Comparison of ENCODE assay signal across 19 cellular contexts in the genomic region with DNA sequence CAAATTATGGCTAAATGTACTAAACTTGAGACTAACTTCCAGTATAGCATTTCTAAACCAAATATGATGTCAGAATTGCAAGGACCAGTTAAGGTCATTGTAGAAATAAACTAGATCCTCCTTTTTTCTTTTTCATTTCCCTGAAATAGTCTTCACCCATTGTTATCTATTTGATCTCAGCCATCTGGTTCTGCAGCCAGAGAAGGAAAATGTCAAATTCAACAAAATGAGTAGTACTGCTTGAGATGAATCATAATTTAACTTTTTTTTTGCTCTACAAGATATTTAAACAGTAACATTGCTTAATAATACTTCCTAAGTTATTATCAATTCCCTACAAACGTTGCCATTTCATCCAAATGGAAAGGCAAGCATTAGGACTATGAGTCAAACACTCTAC.
DNase-seq lines count a peak whose midpoint lies in the region; ATAC-seq, FAIRE-seq and TF ChIP-seq lines count a peak whose summit lies in the region.
"Had no signal": no experiment of that assay in that cellular context is flagged by ENCODE, and none has a peak within 500 bp of the region (broad histone marks: within the 10 kb centered on the region; RNA-seq: fewer than 3 reads in every experiment).

No MANE protein-coding gene starts in this region.

- no peak for TF ChIP-seq EP300 in A549 (IDR thresholded peaks at IDR 0.05)

- TF ChIP-seq CTCF in A549 (IDR thresholded peaks at IDR 0.05) (no peak), fibroblast of the aortic adventitia (IDR thresholded peaks at IDR 0.05; ENCODE audit: insufficient read depth, low read length) (no peak), coronary artery (IDR thresholded peaks at IDR 0.05) (no peak)

- no peak for FAIRE-seq in A549 (lab: Jason Lieb, UNC)
- FAIRE-seq: A204.1, GM12891, GM18507 had no signal

- ATAC-seq in A549: no peak
- ATAC-seq in SK-N-SH treated with all-trans-retinoic acid at 6 μM for 48 hours: peak; percentile 51

- H3K4me1 ChIP-seq in A549: peaks cover 6% of the 10 kb centered on the region; the same call in 1 of the 3 replicates

- H3K4me2 ChIP-seq in A549: no peak overlapping the region

- H3K27ac ChIP-seq in A549: no peak overlapping the region
- H3K27ac ChIP-seq in coronary artery: no peak overlapping the region
- H3K27ac ChIP-seq: 22Rv1 had no signal

- WGBS in A549 (ENCODE audit: missing lambda C conversion rate): 0% methylated on average over 1 of the region's 1 CpG

- POLR2A ChIA-PET in A549 (lab: Yijun Ruan, JAX): no interaction called here

- no peak for TF ChIP-seq RAD21 in A549 (conservative IDR thresholded peaks at IDR 0.05 in 1 of 2, IDR thresholded peaks at IDR 0.05 in 1 of 2)

- CTCF ChIA-PET in A549 (lab: Yijun Ruan, JAX): interaction anchor here (1.4 to 1.5 kb wide), 2 partner anchors 11 to 146 kb away, joined by 3 to 4 read pairs; no protein-coding TSS in a partner anchor

- H3K4me3 ChIP-seq in A549 (no peak overlapping the region), fibroblast of the aortic adventitia (ENCODE audit: low read depth, low read length) (no peak overlapping the region), coronary artery (no peak overlapping the region)

- no peak for TF ChIP-seq POLR2A in A549 (IDR thresholded peaks at IDR 0.05; ENCODE audit: low read length)

- no peaks in the 10 kb centered on the region for H3K9me3 ChIP-seq in A549

- DNase-seq in A549 (ENCODE audit: low read depth in 1 of 2, low spot score in 1 of 2) (no peak), fibroblast of the aortic adventitia (ENCODE audit: low read depth) (peak; percentile 16), AG08396 (ENCODE audit: low spot score) (no peak), coronary artery (ENCODE audit: low spot score) (no peak)
- no peak for DNase-seq in activated T-cell treated with anti-CD3 and anti-CD28 coated beads, Interleukin-2, amount 50 U/mL, for 48 hours
- DNase-seq: C1 segment of cervical spinal cord; Calu3; CD4-positive, alpha-beta memory T cell; COR-L47; DMS79 treated with DMSO at 0.1 percent for 48 hours; GF-D8; GOT3; H7; HCEC 1CT had no signal

TF ChIP-seq in A549, 52 proteins besides CTCF, POLR2A, EP300 and RAD21:
- TF ChIP-seq JUNB (IDR thresholded peaks at IDR 0.05): peak; percentile 28; the same call in 1 of the 2 replicates
- TF ChIP-seq EHF (CRISPR knock-in tag; IDR thresholded peaks at IDR 0.05): no peak

TF ChIP-seq in SK-N-SH treated with all-trans-retinoic acid at 6 μM for 48 hours, 23 proteins besides CTCF, POLR2A, EP300 and RAD21:
- TF ChIP-seq TOX (CRISPR knock-in tag; IDR thresholded peaks at IDR 0.05; ENCODE audit: borderline replicate concordance) (no peak), TCF4 (CRISPR knock-in tag; IDR thresholded peaks at IDR 0.05; ENCODE audit: borderline replicate concordance) (peak; percentile 59), CREB5 (CRISPR knock-in tag; IDR thresholded peaks at IDR 0.05; ENCODE audit: low read depth) (no peak), ISL1 (CRISPR knock-in tag; IDR thresholded peaks at IDR 0.05) (peak; percentile 71), ZNF70 (CRISPR knock-in tag; IDR thresholded peaks at IDR 0.05) (peak; percentile 81), RARB (CRISPR knock-in tag; IDR thresholded peaks at IDR 0.05) (no peak), GLIS3 (CRISPR knock-in tag; IDR thresholded peaks at IDR 0.05) (no peak)
- TF ChIP-seq, protein P1, sequence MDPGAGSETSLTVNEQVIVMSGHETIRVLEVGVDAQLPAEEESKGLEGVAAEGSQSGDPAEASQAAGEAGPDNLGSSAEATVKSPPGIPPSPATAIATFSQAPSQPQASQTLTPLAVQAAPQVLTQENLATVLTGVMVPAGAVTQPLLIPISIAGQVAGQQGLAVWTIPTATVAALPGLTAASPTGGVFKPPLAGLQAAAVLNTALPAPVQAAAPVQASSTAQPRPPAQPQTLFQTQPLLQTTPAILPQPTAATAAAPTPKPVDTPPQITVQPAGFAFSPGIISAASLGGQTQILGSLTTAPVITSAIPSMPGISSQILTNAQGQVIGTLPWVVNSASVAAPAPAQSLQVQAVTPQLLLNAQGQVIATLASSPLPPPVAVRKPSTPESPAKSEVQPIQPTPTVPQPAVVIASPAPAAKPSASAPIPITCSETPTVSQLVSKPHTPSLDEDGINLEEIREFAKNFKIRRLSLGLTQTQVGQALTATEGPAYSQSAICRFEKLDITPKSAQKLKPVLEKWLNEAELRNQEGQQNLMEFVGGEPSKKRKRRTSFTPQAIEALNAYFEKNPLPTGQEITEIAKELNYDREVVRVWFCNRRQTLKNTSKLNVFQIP (CRISPR knock-in tag; IDR thresholded peaks at IDR 0.05; ENCODE audit: borderline replicate concordance, low read depth): no peak
TF ChIP-seq in SK-N-SH treated with all-trans-retinoic acid at 6 μM for 48 hours: peak in this region for 3.
